Comparison of ENCODE assay signal across 8 cellular contexts in genomic region chr2:128090575-128090908, GRCh38. TPM values are rescaled to one million over a fixed set of nuclear protein-coding genes. Genes with fewer than 3 reads are reported as not detected.
DNase-seq lines count a peak whose midpoint lies in the region; ATAC-seq and TF ChIP-seq lines count a peak whose summit lies in the region.

No MANE protein-coding gene starts in this region.

- H2AFZ ChIP-seq in mammary epithelial cell (ENCODE audit: low read depth, low read length), result peak overlapping the region; percentile 99

- CTCF ChIA-PET in mammary epithelial cell (lab: Charles Lee; ENCODE audit: low non-redundant PET), result interaction anchor here (0.8 kb wide), 1 partner anchor 27 kb away, joined by 4 read pairs; no protein-coding TSS in a partner anchor

- peak overlapping the region; percentile 84 for H3K4me2 ChIP-seq in mammary epithelial cell (ENCODE audit: insufficient read depth, low read depth, low read length)

- H3K27me3 ChIP-seq in mammary epithelial cell (ENCODE audit: insufficient read depth, low read length) (no peaks in the 10 kb centered on the region), muscle layer of colon (ENCODE audit: control insufficient read depth in 1 of 2, insufficient read depth in 2 of 2, low read length in 2 of 2) (no peaks in the 10 kb centered on the region)

- TSS peak; percentile 97 for BruUV-seq in mammary epithelial cell (replicated peaks; lab: Mats Ljungman, UMichigan)

- peaks cover 44% of the 10 kb centered on the region for H3K79me2 ChIP-seq in mammary epithelial cell (ENCODE audit: insufficient read depth, low read length)

- dilution Hi-C loops in mammary epithelial cell (cut with HindIII; ENCODE audit: low sequenced_read_pairs), result no loop called here

- no peak for DNase-seq in AG09309 (ENCODE audit: low read depth)
- no peak for DNase-seq in mammary epithelial cell
- no peak for DNase-seq in H4 (ENCODE audit: low spot score)
- DNase-seq in NCI-H1105 (lab: John Stamatoyannopoulos, UW), result no peak
- no peak for DNase-seq in 8988T
- no peak for DNase-seq in NOMO-1 (lab: John Stamatoyannopoulos, UW; ENCODE audit: unreplicated experiment in 2 of 2)

- H3K4me1 ChIP-seq in mammary epithelial cell (ENCODE audit: insufficient read depth, low read length) (peaks cover 5% of the 10 kb centered on the region), muscle layer of colon (ENCODE audit: insufficient read depth, low read length) (no peaks in the 10 kb centered on the region)

- intact Hi-C loops in mammary epithelial cell (cut with micrococcal nuclease), result loop anchor here (2.0 to 5.0 kb wide), 3 partner anchors 62 to 233 kb away; partner anchors contain the start of genes POLR2D and SAP130

- peak; percentile 3 for ATAC-seq in HG03025 (IDR thresholded peaks at IDR 0.05; ENCODE audit: low FRiP score, unreplicated experiment)

- TF ChIP-seq CTCF in AG09309 (IDR thresholded peaks at IDR 0.05; ENCODE audit: control insufficient read depth, insufficient read depth, low read depth, low read length, missing control alignments) (no peak), mammary epithelial cell (conservative IDR thresholded peaks at IDR 0.05 in 1 of 2, IDR thresholded peaks at IDR 0.05 in 1 of 2; ENCODE audit: extremely low read depth in 1 of 2, insufficient read depth in 1 of 2, low read depth in 1 of 2, low read length in 2 of 2) (no peak)

- in situ Hi-C loops in mammary epithelial cell (cut with MboI; ENCODE audit: low sequenced_read_pairs in 2 of 2), result no loop called here

- H3K9me3 ChIP-seq in mammary epithelial cell (replicated peaks; ENCODE audit: insufficient read depth, low read length) (no peaks in the 10 kb centered on the region), muscle layer of colon (ENCODE audit: low read length) (no peaks in the 10 kb centered on the region)

- peak overlapping the region; percentile 96 for H3K4me3 ChIP-seq in AG09309 (ENCODE audit: control insufficient read depth, low read depth, low read length)
- peak overlapping the region; percentile 69 to 91 (median 75) for H3K4me3 ChIP-seq in mammary epithelial cell (replicated peaks in 1 of 3; ENCODE audit: insufficient read depth in 1 of 3, low read depth in 2 of 3, low read length in 3 of 3)
- peak overlapping the region; percentile 66 to 87 for H3K4me3 ChIP-seq in muscle layer of colon (ENCODE audit: low read depth in 1 of 2, low read length in 2 of 2)

- H3K9ac ChIP-seq in mammary epithelial cell (ENCODE audit: insufficient read depth, low read length) (peak overlapping the region; percentile 87), muscle layer of colon (ENCODE audit: low read length) (peak overlapping the region; percentile 71)

- 0% methylated on average over 4 of the region's 4 CpGs for WGBS in mammary epithelial cell (ENCODE audit: low coverage, missing lambda C conversion rate)

- H3K36me3 ChIP-seq in mammary epithelial cell (ENCODE audit: insufficient read depth, low read length), result no peaks in the 10 kb centered on the region
- H3K36me3 ChIP-seq in muscle layer of colon (ENCODE audit: insufficient read depth, low read length), result no peaks in the 10 kb centered on the region

- peak overlapping the region; percentile 55 for H3K27ac ChIP-seq in mammary epithelial cell (ENCODE audit: insufficient read depth, low read depth, low read length)
- H3K27ac ChIP-seq in muscle layer of colon (ENCODE audit: low read depth, low read length), result peak overlapping the region; percentile 61

- H4K20me1 ChIP-seq in mammary epithelial cell (ENCODE audit: insufficient read depth, low read length), result no peaks in the 10 kb centered on the region

RNA-seq across cellular contexts. Expression of gene UGGT1, which starts 0.5 kb away (rescaled TPM):
- 10 to 100 TPM; 59.8 to 66.2 TPM for total RNA-seq in mammary epithelial cell
- 26.6 TPM for polyA plus RNA-seq in mammary epithelial cell
- polyA minus RNA-seq in mammary epithelial cell, result 51.4 TPM
- total RNA-seq in H4 (2014; rRNA removed; shearing (Covaris generic)), result 39.9 and 45.6 TPM in 2 replicates
